1 cellular context compared by ENCODE assay signal in genomic region chr7:46145412-46145811, GRCh38.
TF ChIP-seq lines count a peak whose summit lies in the region.

No MANE protein-coding gene starts in this region.

TF ChIP-seq in WTC11, 78 proteins besides CTCF, POLR2A, EP300 and RAD21 (continued from another document):
- TF ChIP-seq, protein P1, sequence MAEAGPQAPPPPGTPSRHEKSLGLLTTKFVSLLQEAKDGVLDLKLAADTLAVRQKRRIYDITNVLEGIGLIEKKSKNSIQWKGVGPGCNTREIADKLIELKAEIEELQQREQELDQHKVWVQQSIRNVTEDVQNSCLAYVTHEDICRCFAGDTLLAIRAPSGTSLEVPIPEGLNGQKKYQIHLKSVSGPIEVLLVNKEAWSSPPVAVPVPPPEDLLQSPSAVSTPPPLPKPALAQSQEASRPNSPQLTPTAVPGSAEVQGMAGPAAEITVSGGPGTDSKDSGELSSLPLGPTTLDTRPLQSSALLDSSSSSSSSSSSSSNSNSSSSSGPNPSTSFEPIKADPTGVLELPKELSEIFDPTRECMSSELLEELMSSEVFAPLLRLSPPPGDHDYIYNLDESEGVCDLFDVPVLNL (CRISPR knock-in tag; IDR thresholded peaks at IDR 0.05; ENCODE audit: borderline replicate concordance, low read depth): no peak
- TF ChIP-seq IRF1 (CRISPR knock-in tag; IDR thresholded peaks at IDR 0.05) (no peak), GABPB1 (CRISPR knock-in tag; IDR thresholded peaks at IDR 0.05) (no peak), PRRX2 (CRISPR knock-in tag; IDR thresholded peaks at IDR 0.05) (no peak), ZNF423 (CRISPR knock-in tag; IDR thresholded peaks at IDR 0.05) (peak; percentile 71; the same call in 1 of the 2 replicates), ZSCAN18 (CRISPR knock-in tag; IDR thresholded peaks at IDR 0.05) (no peak), TEAD4 (CRISPR knock-in tag; IDR thresholded peaks at IDR 0.05) (peak; percentile 94; the same call in 1 of the 2 replicates), TEAD1 (CRISPR knock-in tag; IDR thresholded peaks at IDR 0.05) (peak; percentile 98), SP1 (CRISPR knock-in tag; conservative IDR thresholded peaks at IDR 0.05) (0 out of 2 replicates have a peak, but pooled peaks have one; percentile 11), ZNF138 (CRISPR knock-in tag; conservative IDR thresholded peaks at IDR 0.05) (no peak), USF2 (CRISPR knock-in tag; IDR thresholded peaks at IDR 0.05) (no peak), FOXJ3 (CRISPR knock-in tag; IDR thresholded peaks at IDR 0.05; ENCODE audit: borderline replicate concordance) (no peak), ZNF317 (CRISPR knock-in tag; IDR thresholded peaks at IDR 0.05; ENCODE audit: borderline replicate concordance, low read depth) (no peak), GTF2I (CRISPR knock-in tag; conservative IDR thresholded peaks at IDR 0.05) (no peak), CBFB (CRISPR knock-in tag; IDR thresholded peaks at IDR 0.05; ENCODE audit: low read depth) (no peak), RORB (CRISPR knock-in tag; IDR thresholded peaks at IDR 0.05) (no peak), OVOL2 (CRISPR knock-in tag; IDR thresholded peaks at IDR 0.05; ENCODE audit: borderline replicate concordance) (no peak)
- TF ChIP-seq, protein P2, sequence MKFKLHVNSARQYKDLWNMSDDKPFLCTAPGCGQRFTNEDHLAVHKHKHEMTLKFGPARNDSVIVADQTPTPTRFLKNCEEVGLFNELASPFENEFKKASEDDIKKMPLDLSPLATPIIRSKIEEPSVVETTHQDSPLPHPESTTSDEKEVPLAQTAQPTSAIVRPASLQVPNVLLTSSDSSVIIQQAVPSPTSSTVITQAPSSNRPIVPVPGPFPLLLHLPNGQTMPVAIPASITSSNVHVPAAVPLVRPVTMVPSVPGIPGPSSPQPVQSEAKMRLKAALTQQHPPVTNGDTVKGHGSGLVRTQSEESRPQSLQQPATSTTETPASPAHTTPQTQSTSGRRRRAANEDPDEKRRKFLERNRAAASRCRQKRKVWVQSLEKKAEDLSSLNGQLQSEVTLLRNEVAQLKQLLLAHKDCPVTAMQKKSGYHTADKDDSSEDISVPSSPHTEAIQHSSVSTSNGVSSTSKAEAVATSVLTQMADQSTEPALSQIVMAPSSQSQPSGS (CRISPR knock-in tag; IDR thresholded peaks at IDR 0.05; ENCODE audit: borderline replicate concordance, low read depth): no peak
